Comparison of ENCODE assay signal across 13 cellular contexts in genomic region chr11:72189448-72190250, GRCh38. TPM values are rescaled to one million over a fixed set of nuclear protein-coding genes. Genes with fewer than 3 reads are reported as not detected.
DNase-seq lines count a peak whose midpoint lies in the region; ATAC-seq and TF ChIP-seq lines count a peak whose summit lies in the region.
"Had no signal": no experiment of that assay in that cellular context is flagged by ENCODE, and none has a peak within 500 bp of the region (broad histone marks: within the 10 kb centered on the region; RNA-seq: fewer than 3 reads in every experiment).

No MANE protein-coding gene starts in this region.

- TF ChIP-seq CTCF in AG10803 (conservative IDR thresholded peaks at IDR 0.05; ENCODE audit: low read length) (no peak), colonic mucosa (IDR thresholded peaks at IDR 0.05) (no peak), right lobe of liver (IDR thresholded peaks at IDR 0.05) (no peak)

- TF ChIP-seq POLR2A in right lobe of liver (IDR thresholded peaks at IDR 0.05) = no peak

- H3K4me3 ChIP-seq in AG10803 (ENCODE audit: low read length) (no peak overlapping the region), colonic mucosa (no peak overlapping the region), right lobe of liver (no peak overlapping the region)

- H3K9me3 ChIP-seq in colonic mucosa = no peaks in the 10 kb centered on the region
- no peaks in the 10 kb centered on the region for H3K9me3 ChIP-seq in right lobe of liver

- peak; percentile 41 for DNase-seq in AG10803 (ENCODE audit: low read depth)
- DNase-seq in NCI-H1092 (lab: John Stamatoyannopoulos, UW) = peak; percentile 73
- DNase-seq in colonic mucosa = peak; percentile 33
- DNase-seq in right lobe of liver = no peak
- DNase-seq in HCEC 1CT = no peak
- no peak for DNase-seq in activated naive CD4-positive, alpha-beta T cell treated with anti-CD3 and anti-CD28 coated beads, Interleukin-2, amount 50 U/mL, for 16 hours
- no peak for DNase-seq in NCI-H510A (lab: John Stamatoyannopoulos, UW)
- DNase-seq: effector memory CD8-positive, alpha-beta T cell; naive B cell; NCI-H2029 had no signal

- H3K4me1 ChIP-seq in colonic mucosa (no peaks in the 10 kb centered on the region), right lobe of liver (no peaks in the 10 kb centered on the region)

- H3K27me3 ChIP-seq in colonic mucosa (no peaks in the 10 kb centered on the region), right lobe of liver (no peaks in the 10 kb centered on the region)

- 43% methylated on average over 2 of the region's 3 CpGs for WGBS in right lobe of liver (ENCODE audit: insufficient coverage, low coverage, low lambda C conversion rate, missing lambda C conversion rate)

- peak in 3 of 4 donors; percentile 9 to 51 (median 46) for ATAC-seq in right lobe of liver
- no peak for ATAC-seq in GM18907 (IDR thresholded peaks at IDR 0.05; ENCODE audit: unreplicated experiment)
- ATAC-seq: effector memory CD8-positive, alpha-beta T cell had no signal

- peak overlapping the region in 1 of 2 donors; percentile 2 for H3K9ac ChIP-seq in colonic mucosa (ENCODE audit: low read depth in 2 of 2, low read length in 2 of 2)

- H3K36me3 ChIP-seq in colonic mucosa (no peaks in the 10 kb centered on the region), right lobe of liver (no peaks in the 10 kb centered on the region)

- H3K27ac ChIP-seq in colonic mucosa (no peak overlapping the region), right lobe of liver (no peak overlapping the region)

- intact Hi-C loops in colonic mucosa (cut with DNase I) = no loop called here
- intact Hi-C loops in right lobe of liver (cut with DNase I) = no loop called here

RNA-seq across cellular contexts. Expression of gene FOLR1, which starts 2.3 kb away (rescaled TPM):
- under 1 TPM in 1 of 2 donors, not detected in 1; 0.59 TPM for total RNA-seq in colonic mucosa
- total RNA-seq in right lobe of liver = not detected
- total RNA-seq: B cell had no signal

RNA-seq across cellular contexts. Expression of gene FOLR2, which starts 26.9 kb away (rescaled TPM):
- total RNA-seq in colonic mucosa (10 to 100 TPM in 1 of 2 donors, 1 to 10 TPM in 1; 4.5 to 15.4 TPM), right lobe of liver (10 to 100 TPM in 2 of 6 experiments, 1 to 10 TPM in 4; 3.3 to 28.3 (median 8.6) TPM)

RNA-seq across cellular contexts. Expression of gene INPPL1, which starts 34.9 kb away (rescaled TPM):
- 100 to 1,000 TPM; 120 to 166 TPM for total RNA-seq in colonic mucosa
- 10 to 100 TPM; 23.2 to 46.5 (median 37.4) TPM for total RNA-seq in right lobe of liver

RNA-seq across cellular contexts. Expression of gene FOLR3, which starts 54.1 kb away (rescaled TPM):
- not detected for total RNA-seq in colonic mucosa
- under 1 TPM in 3 of 6 experiments, not detected in 3; 0.27 to 0.98 (median 0.75) TPM for total RNA-seq in right lobe of liver
- total RNA-seq: B cell, ureter had no signal

RNA-seq across cellular contexts. Expression of gene PHOX2A, which starts 54.3 kb away (rescaled TPM):
- under 1 TPM; 0.27 to 0.37 TPM for total RNA-seq in colonic mucosa
- not detected for total RNA-seq in right lobe of liver
- total RNA-seq: B cell, ureter had no signal

Comparison
In these comparisons a context has a peak if more than half of its experiments do, and no peak if none do; other contexts are left out.
1. DNase-seq: peak in AG10803 (single experiment), NCI-H1092 (single experiment) and colonic mucosa (single experiment); none in right lobe of liver (0 of 3), HCEC 1CT (single experiment), activated naive CD4-positive, alpha-beta T cell treated with anti-CD3 and anti-CD28 coated beads, Interleukin-2, amount 50 U/mL, for 16 hours (single experiment) and NCI-H510A (single experiment).